In genomic region chr22:20550851-20551744, GRCh38 we compare ENCODE assay signal across 9 cellular contexts. TPM values are rescaled to one million over a fixed set of nuclear protein-coding genes. Genes with fewer than 3 reads are reported as not detected.
DNase-seq lines count a peak whose midpoint lies in the region; FAIRE-seq and TF ChIP-seq lines count a peak whose summit lies in the region.
"Had no signal": no experiment of that assay in that cellular context is flagged by ENCODE, and none has a peak within 500 bp of the region (broad histone marks: within the 10 kb centered on the region; RNA-seq: fewer than 3 reads in every experiment).

No MANE protein-coding gene starts in this region.

- peak; percentile 62 for FAIRE-seq in bronchial epithelial cell (lab: Jason Lieb, UNC)

- H3K27me3 ChIP-seq in bronchial epithelial cell (ENCODE audit: control insufficient read depth, insufficient read depth, low read length), result no peaks in the 10 kb centered on the region
- H3K27me3 ChIP-seq in layer of hippocampus (ENCODE audit: control insufficient read depth, insufficient read depth, low read length), result no peaks in the 10 kb centered on the region
- H3K27me3 ChIP-seq: SJSA1 had no signal

- H3K36me3 ChIP-seq in bronchial epithelial cell (ENCODE audit: control insufficient read depth, insufficient read depth, low read length), result peaks cover 33% of the 10 kb centered on the region

- DNase-seq in activated gamma-delta T cell treated with Interleukin-2 at 50 U/mL for 16 hours, result peak; percentile 39
- DNase-seq in activated gamma-delta T cell (lab: John Stamatoyannopoulos, UW), result no peak
- DNase-seq in bronchial epithelial cell (ENCODE audit: low read depth), result peak; percentile 19
- DNase-seq in stimulated activated CD4-positive, alpha-beta T cell treated with anti-CD3 and anti-CD28 coated beads, Interleukin-4, amount 100 ng/mL, for 24 hours, result peak; percentile 72
- no peak for DNase-seq in NCI-H510A treated with DMSO at 0.1 percent for 48 hours (lab: John Stamatoyannopoulos, UW)
- DNase-seq in DMS79 treated with DMSO at 0.1 percent for 48 hours (lab: John Stamatoyannopoulos, UW), result no peak
- DNase-seq in DMS 273 treated with DMSO at 0.1 percent for 48 hours (lab: John Stamatoyannopoulos, UW), result no peak

- TF ChIP-seq CTCF in bronchial epithelial cell (IDR thresholded peaks at IDR 0.05; ENCODE audit: insufficient read depth, low read length, severe bottlenecking), result no peak

- H3K27ac ChIP-seq in layer of hippocampus (ENCODE audit: low read depth, low read length), result peak overlapping the region; percentile 91
- H3K27ac ChIP-seq: SJSA1 had no signal

- no peak overlapping the region for H3K4me3 ChIP-seq in bronchial epithelial cell (ENCODE audit: low read depth, low read length)
- H3K4me3 ChIP-seq: SJSA1 had no signal

RNA-seq across cellular contexts. Expression of gene MED15, which starts 43.7 kb away (rescaled TPM):
- 20.5 and 22.5 TPM in 2 replicates for total RNA-seq in bronchial epithelial cell

RNA-seq across cellular contexts. Expression of gene KLHL22, which starts 55.5 kb away (rescaled TPM):
- total RNA-seq in bronchial epithelial cell, result 15.7 and 17.1 TPM in 2 replicates

Comparison
In these comparisons a context has a peak if more than half of its experiments do, and no peak if none do; other contexts are left out.
1. DNase-seq: peak in activated gamma-delta T cell treated with Interleukin-2 at 50 U/mL for 16 hours (single experiment), bronchial epithelial cell (single experiment) and stimulated activated CD4-positive, alpha-beta T cell treated with anti-CD3 and anti-CD28 coated beads, Interleukin-4, amount 100 ng/mL, for 24 hours (single experiment); none in activated gamma-delta T cell (single experiment), NCI-H510A treated with DMSO at 0.1 percent for 48 hours (single experiment), DMS79 treated with DMSO at 0.1 percent for 48 hours (single experiment) and DMS 273 treated with DMSO at 0.1 percent for 48 hours (single experiment).